Comparison of ENCODE assay signal across 14 cellular contexts in genomic region chr3:10471337-10471721, GRCh38. TPM values are rescaled to one million over a fixed set of nuclear protein-coding genes. Genes with fewer than 3 reads are reported as not detected.
A peak's percentile ranks its signal among the peaks of the same experiment; 100 is the strongest.
DNase-seq lines count a peak whose midpoint lies in the region; ATAC-seq and TF ChIP-seq lines count a peak whose summit lies in the region.
"Had no signal": no experiment of that assay in that cellular context is flagged by ENCODE, and none has a peak within 500 bp of the region (broad histone marks: within the 10 kb centered on the region; RNA-seq: fewer than 3 reads in every experiment).

No MANE protein-coding gene starts in this region.

- peak overlapping the region; percentile 75 for H3K4me3 Mint-ChIP-seq in type B pancreatic cell
- H3K4me3 Mint-ChIP-seq: activated T-helper 1 cell treated with anti-CD3 and anti-CD28 coated beads, Interleukin-12 subunit alpha, Interleukin-12 subunit beta, Interleukin-2, Interleukin-4 antibody, amounts not matched to agents 30 ng/mL and 10 ng/mL and 1 ng/mL, durations not matched to agents 14 hours and 24 hours and 36 hours had no signal

- H3K27me3 ChIP-seq in NT2/D1 (ENCODE audit: insufficient read depth, insufficient read length) (no peaks in the 10 kb centered on the region), hepatocyte (peaks cover 13% of the 10 kb centered on the region)

- 73% methylated on average over 6 of the region's 8 CpGs for WGBS in hepatocyte (ENCODE audit: low lambda C conversion rate, missing lambda C conversion rate)

- no peak for ATAC-seq in HG02798 (IDR thresholded peaks at IDR 0.05; ENCODE audit: poor library complexity, unreplicated experiment)
- ATAC-seq: left lung had no signal

- H3K9me3 ChIP-seq in NT2/D1 (ENCODE audit: insufficient read depth, low read length) (no peaks in the 10 kb centered on the region), hepatocyte (ENCODE audit: low read depth) (no peaks in the 10 kb centered on the region)
- H3K9me3 ChIP-seq: left lung had no signal

- H3K4me1 Mint-ChIP-seq in type B pancreatic cell (ENCODE audit: unreplicated experiment): peaks cover 10% of the 10 kb centered on the region

- H3K4me1 ChIP-seq in NT2/D1 (ENCODE audit: insufficient read depth, insufficient read length) (peaks cover 7% of the 10 kb centered on the region), hepatocyte (ENCODE audit: insufficient read depth) (no peaks in the 10 kb centered on the region)
- H3K4me1 ChIP-seq: left lung had no signal

- no peak for TF ChIP-seq CTCF in hepatocyte (IDR thresholded peaks at IDR 0.05; ENCODE audit: poor library complexity)
- TF ChIP-seq CTCF in type B pancreatic cell (conservative IDR thresholded peaks at IDR 0.05): no peak

- TF ChIP-seq POLR2A in erythroblast (IDR thresholded peaks at IDR 0.05; ENCODE audit: low read length): no peak

- DNase-seq in stimulated activated CD4-positive, alpha-beta T cell treated with anti-CD3 and anti-CD28 coated beads, Interleukin-15, amount 100 ng/mL, for 24 hours: peak; percentile 17
- no peak for DNase-seq in stimulated activated CD4-positive, alpha-beta T cell treated with anti-CD3 and anti-CD28 coated beads, Interleukin-4, amount 100 ng/mL, for 1 hour
- DNase-seq in NT2/D1 (ENCODE audit: low read depth, low spot score) (peak; percentile 18), hepatocyte (ENCODE audit: low spot score) (peak; percentile 13), type B pancreatic cell (ENCODE audit: extremely low spot score, unreplicated experiment) (no peak), erythroblast (lab: John Stamatoyannopoulos, UW) (no peak), GDM1 (lab: John Stamatoyannopoulos, UW) (no peak)
- DNase-seq: cerebellar nuclear complex; occipital lobe; stimulated activated naive CD4-positive, alpha-beta T cell had no signal

- no peaks in the 10 kb centered on the region for H4K20me1 ChIP-seq in hepatocyte (ENCODE audit: insufficient read depth, poor library complexity, severe bottlenecking)

- no peak overlapping the region for H3K4me2 ChIP-seq in hepatocyte

- H3K9ac ChIP-seq in NT2/D1 (ENCODE audit: insufficient read length, low read depth): peak overlapping the region; percentile 36

- H3K4me3 ChIP-seq in NT2/D1 (ENCODE audit: insufficient read length, low read depth) (peak overlapping the region; percentile 41), hepatocyte (no peak overlapping the region)
- H3K4me3 ChIP-seq: left lung had no signal

- no peaks in the 10 kb centered on the region for H3K9me2 ChIP-seq in hepatocyte (replicated peaks; ENCODE audit: insufficient read depth)

- H3K36me3 Mint-ChIP-seq in type B pancreatic cell: no peaks in the 10 kb centered on the region

- H3K27me3 Mint-ChIP-seq in type B pancreatic cell: peaks cover 32% of the 10 kb centered on the region

- no peaks in the 10 kb centered on the region for H3K9me3 Mint-ChIP-seq in type B pancreatic cell
- H3K9me3 Mint-ChIP-seq: activated T-helper 1 cell treated with anti-CD3 and anti-CD28 coated beads, Interleukin-12 subunit alpha, Interleukin-12 subunit beta, Interleukin-2, Interleukin-4 antibody, amounts not matched to agents 30 ng/mL and 10 ng/mL and 1 ng/mL, durations not matched to agents 14 hours and 24 hours and 36 hours had no signal

- H3K27ac ChIP-seq in hepatocyte: no peak overlapping the region
- H3K27ac ChIP-seq: C4-2B, left lung had no signal

- peak overlapping the region; percentile 39 for H3K27ac Mint-ChIP-seq in type B pancreatic cell
- H3K27ac Mint-ChIP-seq: activated T-helper 1 cell treated with anti-CD3 and anti-CD28 coated beads, Interleukin-12 subunit alpha, Interleukin-12 subunit beta, Interleukin-2, Interleukin-4 antibody, amounts not matched to agents 30 ng/mL and 10 ng/mL and 1 ng/mL, durations not matched to agents 14 hours and 24 hours and 36 hours had no signal

- no peaks in the 10 kb centered on the region for H3K36me3 ChIP-seq in NT2/D1 (ENCODE audit: insufficient read depth, insufficient read length, low read length)
- no peaks in the 10 kb centered on the region for H3K36me3 ChIP-seq in hepatocyte (replicated peaks; ENCODE audit: insufficient read depth, low read depth)
- H3K36me3 ChIP-seq: left lung had no signal

- no peak overlapping the region for H2AFZ ChIP-seq in hepatocyte

- H3K79me2 ChIP-seq in hepatocyte: no peaks in the 10 kb centered on the region

RNA-seq across cellular contexts. Expression of gene ATP2B2, which starts 34.1 kb away (rescaled TPM):
- total RNA-seq in hepatocyte: 1.8 and 1.9 TPM in 2 replicates
- polyA plus RNA-seq in hepatocyte: 0.66 and 0.75 TPM in 2 replicates
- total RNA-seq in type B pancreatic cell (ENCODE audit: low replicate concordance): 0.31 and 0.76 TPM in 2 replicates
- total RNA-seq: activated T-helper 1 cell treated with anti-CD3 and anti-CD28 coated beads, Interleukin-12 subunit alpha, Interleukin-12 subunit beta, Interleukin-2, Interleukin-4 antibody, amounts not matched to agents 30 ng/mL and 10 ng/mL and 1 ng/mL, durations not matched to agents 14 hours and 24 hours and 36 hours had no signal

Comparison
In these comparisons a context has a peak if more than half of its experiments do, and no peak if none do; other contexts are left out.
1. DNase-seq: peak in stimulated activated CD4-positive, alpha-beta T cell treated with anti-CD3 and anti-CD28 coated beads, Interleukin-15, amount 100 ng/mL, for 24 hours (single experiment), NT2/D1 (single experiment) and hepatocyte (single experiment); none in stimulated activated CD4-positive, alpha-beta T cell treated with anti-CD3 and anti-CD28 coated beads, Interleukin-4, amount 100 ng/mL, for 1 hour (single experiment), type B pancreatic cell (single experiment), erythroblast (0 of 2) and GDM1 (single experiment).